ENCODE assay signal across 26 cellular contexts in the genomic region with DNA sequence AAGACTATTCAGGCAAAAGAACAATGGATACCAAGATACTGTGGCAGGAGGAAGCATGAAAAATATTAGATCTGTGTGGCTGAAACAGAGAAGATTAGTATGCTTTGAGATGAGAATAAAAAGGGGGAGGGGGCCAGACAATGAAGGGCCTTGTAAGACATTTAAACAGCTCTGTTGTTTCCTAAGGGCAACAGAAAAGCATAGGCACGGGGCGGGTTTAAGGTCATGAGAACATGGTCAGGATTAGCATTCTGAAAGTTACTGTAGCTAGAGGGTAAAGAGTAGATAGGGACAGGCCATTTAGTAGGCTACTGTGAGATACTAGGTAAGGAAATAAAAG. TPM values are rescaled to one million over a fixed set of nuclear protein-coding genes. Genes with fewer than 3 reads are reported as not detected.
DNase-seq lines count a peak whose midpoint lies in the region; TF ChIP-seq lines count a peak whose summit lies in the region.
"Had no signal": no experiment of that assay in that cellular context is flagged by ENCODE, and none has a peak within 500 bp of the region (broad histone marks: within the 10 kb centered on the region; RNA-seq: fewer than 3 reads in every experiment).

No MANE protein-coding gene starts in this region.

- peaks cover 19% of the 10 kb centered on the region for H3K36me3 Mint-ChIP-seq in osteocyte (ENCODE audit: unreplicated experiment)

- H3K4me1 Mint-ChIP-seq in osteocyte (ENCODE audit: unreplicated experiment), result peaks cover 9% of the 10 kb centered on the region
- H3K4me1 Mint-ChIP-seq: activated CD4-positive, alpha-beta memory T cell treated with anti-CD3 and anti-CD28 coated beads, Interleukin-2, amount 10 ng/mL, durations not matched to agents 7 days and 5 days had no signal

- no peak overlapping the region for H3K4me3 Mint-ChIP-seq in osteocyte (ENCODE audit: unreplicated experiment)
- H3K4me3 Mint-ChIP-seq: activated CD4-positive, alpha-beta memory T cell treated with anti-CD3 and anti-CD28 coated beads, Interleukin-2, amount 10 ng/mL, durations not matched to agents 7 days and 5 days; activated naive CD4-positive, alpha-beta T cell treated with anti-CD3 and anti-CD28 coated beads for 36 hours had no signal

- H3K9me3 ChIP-seq in BE2C (no peaks in the 10 kb centered on the region), Peyer's patch (no peaks in the 10 kb centered on the region)
- H3K9me3 ChIP-seq: ascending aorta, BLaER1, gastrocnemius medialis, SJSA1, stomach, upper lobe of right lung had no signal

- no peak for TF ChIP-seq CTCF in VCaP (conservative IDR thresholded peaks at IDR 0.05)
- no peak for TF ChIP-seq CTCF in osteocyte (IDR thresholded peaks at IDR 0.05)
- TF ChIP-seq CTCF in BE2C (IDR thresholded peaks at IDR 0.05; ENCODE audit: low read depth, low read length), result no peak
- TF ChIP-seq CTCF in Peyer's patch (IDR thresholded peaks at IDR 0.05), result no peak

- H3K4me1 ChIP-seq in BE2C, result no peaks in the 10 kb centered on the region
- H3K4me1 ChIP-seq in Peyer's patch, result no peaks in the 10 kb centered on the region
- H3K4me1 ChIP-seq: ascending aorta, BLaER1, gastrocnemius medialis, SJSA1, upper lobe of right lung had no signal

- H3K27me3 Mint-ChIP-seq in osteocyte (ENCODE audit: unreplicated experiment), result no peaks in the 10 kb centered on the region
- H3K27me3 Mint-ChIP-seq: activated CD4-positive, alpha-beta memory T cell treated with anti-CD3 and anti-CD28 coated beads, Interleukin-2, amount 10 ng/mL, durations not matched to agents 7 days and 5 days had no signal

- H3K4me3 ChIP-seq in BE2C (ENCODE audit: low read depth, low read length), result no peak overlapping the region
- no peak overlapping the region for H3K4me3 ChIP-seq in Peyer's patch
- H3K4me3 ChIP-seq: ascending aorta, BLaER1, gastrocnemius medialis, GM23248, lung, SJSA1, stomach, upper lobe of right lung had no signal

- H3K27me3 ChIP-seq in BE2C, result no peaks in the 10 kb centered on the region
- H3K27me3 ChIP-seq in Peyer's patch, result no peaks in the 10 kb centered on the region
- H3K27me3 ChIP-seq: ascending aorta, BLaER1, gastrocnemius medialis, SJSA1, stomach, upper lobe of right lung had no signal

- H3K27ac ChIP-seq in VCaP (peak overlapping the region; percentile 59), Peyer's patch (no peak overlapping the region)
- H3K27ac ChIP-seq: ascending aorta, BLaER1, gastrocnemius medialis, GM23248, SJSA1, stomach, upper lobe of right lung had no signal

- H3K36me3 ChIP-seq in BE2C, result peaks cover 21% of the 10 kb centered on the region
- peaks cover 0 to 41% (median 0%) of the 10 kb centered on the region in 3 donors for H3K36me3 ChIP-seq in Peyer's patch

- H3K27ac Mint-ChIP-seq in osteocyte (ENCODE audit: unreplicated experiment), result peak overlapping the region; percentile 35
- H3K27ac Mint-ChIP-seq: activated CD4-positive, alpha-beta memory T cell treated with anti-CD3 and anti-CD28 coated beads, Interleukin-2, amount 10 ng/mL, durations not matched to agents 7 days and 5 days; activated naive CD4-positive, alpha-beta T cell treated with anti-CD3 and anti-CD28 coated beads for 36 hours had no signal

- no peaks in the 10 kb centered on the region for H3K9me3 Mint-ChIP-seq in osteocyte (ENCODE audit: unreplicated experiment)
- H3K9me3 Mint-ChIP-seq: activated CD4-positive, alpha-beta memory T cell treated with anti-CD3 and anti-CD28 coated beads, Interleukin-2, amount 10 ng/mL, durations not matched to agents 7 days and 5 days; activated naive CD4-positive, alpha-beta T cell treated with anti-CD3 and anti-CD28 coated beads for 36 hours had no signal

- TF ChIP-seq POLR2A in Peyer's patch (IDR thresholded peaks at IDR 0.05), result no peak

- DNase-seq in Ammon's horn (ENCODE audit: low spot score) (peak; percentile 51), globus pallidus (ENCODE audit: low spot score) (peak; percentile 83), osteocyte (ENCODE audit: extremely low spot score, unreplicated experiment) (no peak), NCI-H2081 (lab: John Stamatoyannopoulos, UW) (no peak), NCI-H187 treated with DMSO at 0.1 percent for 48 hours (lab: John Stamatoyannopoulos, UW) (no peak), BE2C (no peak), Peyer's patch (no peak)
- DNase-seq: activated CD4-positive, alpha-beta memory T cell treated with anti-CD3 and anti-CD28 coated beads, Interleukin-2, amount 10 ng/mL, durations not matched to agents 7 days and 5 days; activated CD4-positive, CD25-positive, alpha-beta regulatory T cell; activated naive CD4-positive, alpha-beta T cell treated with anti-CD3 and anti-CD28 coated beads for 36 hours; effector CD8-positive, alpha-beta T cell; gastrocnemius medialis; NCI-H1092; NCI-H2029 treated with DMSO at 0.1 percent for 48 hours; NCI-H446 treated with DMSO at 0.1 percent for 48 hours; NK-92 treated with Interleukin-12 subunit alpha and Interleukin-12 subunit beta, amount 100 ng/mL, for 24 hours; right cardiac atrium; stomach; T-helper 9 cell; upper lobe of right lung had no signal

RNA-seq across cellular contexts. Expression of a gene that starts 18.6 kb away (rescaled TPM):
- total RNA-seq in osteocyte, result 22.4 and 27.6 TPM in 2 replicates
- polyA plus RNA-seq in BE2C (2012; ENCODE audit: insufficient read depth, insufficient read length, low read depth), result 18.9 TPM
- 10 to 100 TPM in 2 of 4 donors, 1 to 10 TPM in 2; 4.3 to 22.3 (median 11.9) TPM for total RNA-seq in Peyer's patch

RNA-seq across cellular contexts. Expression of a gene that starts 19.1 kb away (rescaled TPM):
- total RNA-seq in osteocyte (43.7 and 44.4 TPM in 2 replicates), Peyer's patch (10 to 100 TPM; 49.5 to 94.9 (median 65.4) TPM)
- 30.2 TPM for polyA plus RNA-seq in BE2C (2012; ENCODE audit: insufficient read depth, insufficient read length, low read depth)

Comparison
In these comparisons a context has a peak if more than half of its experiments do, and no peak if none do; other contexts are left out.
1. DNase-seq: peak in Ammon's horn (single experiment) and globus pallidus (single experiment); none in osteocyte (single experiment), NCI-H2081 (0 of 2), NCI-H187 treated with DMSO at 0.1 percent for 48 hours (single experiment), BE2C (single experiment) and Peyer's patch (0 of 3).